8 cellular contexts compared by ENCODE assay signal in genomic region chr1:211828584-211829342, GRCh38. TPM values are rescaled to one million over a fixed set of nuclear protein-coding genes. Genes with fewer than 3 reads are reported as not detected.
A peak's percentile ranks its signal among the peaks of the same experiment; 100 is the strongest.
DNase-seq lines count a peak whose midpoint lies in the region; ATAC-seq and TF ChIP-seq lines count a peak whose summit lies in the region.

No MANE protein-coding gene starts in this region.

- H3K9me3 ChIP-seq in left ventricle myocardium inferior (replicated peaks) (no peaks in the 10 kb centered on the region), mesenchymal stem cell (ENCODE audit: control insufficient read depth, low read length) (no peaks in the 10 kb centered on the region), upper lobe of right lung (no peaks in the 10 kb centered on the region)

- 68% methylated on average over 6 of the region's 9 CpGs for WGBS in mesenchymal stem cell

- no peak overlapping the region for H2AK5ac ChIP-seq in mesenchymal stem cell (ENCODE audit: low read length, severe bottlenecking)

- ATAC-seq in Right ventricle myocardium superior (ENCODE audit: poor library complexity) (no peak), upper lobe of right lung (no peak)

- no peak overlapping the region for H3K14ac ChIP-seq in mesenchymal stem cell (ENCODE audit: low read length in 2 of 2)

- no peak overlapping the region for H2BK5ac ChIP-seq in mesenchymal stem cell (ENCODE audit: low read depth, low read length, poor library complexity, severe bottlenecking)

- TF ChIP-seq CTCF in left ventricle myocardium inferior (IDR thresholded peaks at IDR 0.05; ENCODE audit: borderline replicate concordance) = no peak
- no peak for TF ChIP-seq CTCF in astrocyte of the cerebellum (IDR thresholded peaks at IDR 0.05; ENCODE audit: low read depth, low read length, missing control alignments)
- TF ChIP-seq CTCF in upper lobe of right lung (IDR thresholded peaks at IDR 0.05) = no peak

- H3K23ac ChIP-seq in mesenchymal stem cell (ENCODE audit: low read length in 2 of 2) = no peak overlapping the region

- H3K18ac ChIP-seq in mesenchymal stem cell (ENCODE audit: low read depth in 1 of 2, low read length in 2 of 2) = no peak overlapping the region

- H3K36me3 ChIP-seq in left ventricle myocardium inferior (peaks cover 4% of the 10 kb centered on the region), mesenchymal stem cell (ENCODE audit: control insufficient read depth in 1 of 2, insufficient read depth in 2 of 2, low read depth in 1 of 2, low read length in 2 of 2) (peaks cover 0 to 2% of the 10 kb centered on the region in 2 experiments), upper lobe of right lung (no peaks in the 10 kb centered on the region)

- H3K4me3 ChIP-seq in left ventricle myocardium inferior (peak overlapping the region; percentile 81), astrocyte of the cerebellum (ENCODE audit: low read depth, low read length) (peak overlapping the region; percentile 56), mesenchymal stem cell (ENCODE audit: insufficient read depth in 1 of 2, low read depth in 1 of 2, low read length in 2 of 2) (peak overlapping the region in 1 of 2 experiments; percentile 89), upper lobe of right lung (peak overlapping the region; percentile 73)

- H3K27me3 ChIP-seq in left ventricle myocardium inferior (ENCODE audit: low read depth) = no peaks in the 10 kb centered on the region
- no peaks in the 10 kb centered on the region for H3K27me3 ChIP-seq in mesenchymal stem cell (ENCODE audit: control insufficient read depth in 1 of 2, insufficient read depth in 1 of 2, low read length in 2 of 2)
- no peaks in the 10 kb centered on the region for H3K27me3 ChIP-seq in upper lobe of right lung

- H2BK120ac ChIP-seq in mesenchymal stem cell (ENCODE audit: low read depth, low read length) = no peak overlapping the region

- H2BK12ac ChIP-seq in mesenchymal stem cell (ENCODE audit: low read length in 2 of 2) = no peak overlapping the region

- H4K91ac ChIP-seq in mesenchymal stem cell (ENCODE audit: low read length) = no peak overlapping the region

- H3K9ac ChIP-seq in mesenchymal stem cell (ENCODE audit: low read length) = peak overlapping the region; percentile 87

- intact Hi-C loops in left ventricle myocardium inferior (cut with micrococcal nuclease) (no loop called here), Right ventricle myocardium superior (cut with DNase I) (no loop called here), upper lobe of right lung (cut with DNase I) (no loop called here)

- in situ Hi-C loops in astrocyte of the cerebellum (cut with HindIII; ENCODE audit: low sequenced_read_pairs) = no loop called here

- H2AFZ ChIP-seq in mesenchymal stem cell (ENCODE audit: low read depth, low read length) = no peak overlapping the region

- no peak overlapping the region for H3K4ac ChIP-seq in mesenchymal stem cell (ENCODE audit: low read depth in 1 of 2, low read length in 2 of 2)

- no peak overlapping the region for H2BK15ac ChIP-seq in mesenchymal stem cell (ENCODE audit: low read depth, poor library complexity, severe bottlenecking)

- peaks cover 8% of the 10 kb centered on the region for H3K79me1 ChIP-seq in mesenchymal stem cell (replicated peaks; ENCODE audit: low read length, poor library complexity, severe bottlenecking)

- DNase-seq in left ventricle myocardium inferior (no peak), Right ventricle myocardium superior (no peak), astrocyte of the cerebellum (ENCODE audit: low read depth) (no peak), mesenchymal stem cell (no peak), upper lobe of right lung (no peak), LoVo (ENCODE audit: low spot score) (no peak), epidermal melanocyte (ENCODE audit: insufficient read length, low spot score) (no peak)
- DNase-seq in effector CD4-positive, alpha-beta T cell = no peak

- H3K27ac ChIP-seq in left ventricle myocardium inferior (replicated peaks) (peak overlapping the region; percentile 94), mesenchymal stem cell (ENCODE audit: low read length, poor library complexity, severe bottlenecking) (no peak overlapping the region), upper lobe of right lung (no peak overlapping the region)

- peak overlapping the region; percentile 94 for H3K4me2 ChIP-seq in mesenchymal stem cell (ENCODE audit: low read length, poor library complexity, severe bottlenecking)

- H3K4me1 ChIP-seq in left ventricle myocardium inferior (peaks cover 40% of the 10 kb centered on the region), mesenchymal stem cell (ENCODE audit: control insufficient read depth, insufficient read depth, low read depth, low read length) (peaks cover 8% of the 10 kb centered on the region), upper lobe of right lung (peaks cover 20% of the 10 kb centered on the region)

- no peak overlapping the region for H4K8ac ChIP-seq in mesenchymal stem cell (ENCODE audit: low read length)

RNA-seq across cellular contexts. Expression of gene LPGAT1, which starts 1.8 kb away (rescaled TPM):
- total RNA-seq in left ventricle myocardium inferior (24.9 TPM), Right ventricle myocardium superior (21.4 TPM), upper lobe of right lung (34.5 TPM)
- polyA plus RNA-seq in mesenchymal stem cell (2013, experiment 1 of 2) = 19.9 TPM
- polyA plus RNA-seq in mesenchymal stem cell (2013, experiment 2 of 2) = 20.2 TPM
